ENCODE assay signal across 8 cellular contexts in genomic region chr17:7295230-7296180, GRCh38. TPM values are rescaled to one million over a fixed set of nuclear protein-coding genes. Genes with fewer than 3 reads are reported as not detected.
DNase-seq lines count a peak whose midpoint lies in the region; ATAC-seq and TF ChIP-seq lines count a peak whose summit lies in the region.

No MANE protein-coding gene starts in this region.

- no TSS peak for BruUV-seq in Calu3 (replicated peaks; lab: Mats Ljungman, UMichigan)

- no peaks in the 10 kb centered on the region for H4K20me1 ChIP-seq in Karpas-422 (ENCODE audit: insufficient read depth, low read depth, low read length)

- no peaks in the 10 kb centered on the region for H3K27me3 ChIP-seq in Karpas-422 (ENCODE audit: low read length)
- no peaks in the 10 kb centered on the region for H3K27me3 ChIP-seq in parathyroid adenoma (ENCODE audit: control insufficient read depth, insufficient read depth, low read length)

- H3K4me1 Mint-ChIP-seq in Calu3 (ENCODE audit: low read depth, unreplicated experiment), result peaks cover 15% of the 10 kb centered on the region
- H3K4me1 Mint-ChIP-seq in effector memory CD8-positive, alpha-beta T cell (ENCODE audit: low read depth in 2 of 2), result peaks cover 15 to 19% of the 10 kb centered on the region in 2 donors

- peak overlapping the region; percentile 52 for H3K4me3 Mint-ChIP-seq in Calu3 (ENCODE audit: low read depth, unreplicated experiment)
- peak overlapping the region; percentile 92 to 94 for H3K4me3 Mint-ChIP-seq in effector memory CD8-positive, alpha-beta T cell

- H3K9ac ChIP-seq in Karpas-422 (ENCODE audit: low read length) (peak overlapping the region; percentile 37; the same call in 1 of the 2 replicates), parathyroid adenoma (no peak overlapping the region)

- no peaks in the 10 kb centered on the region for H3K36me3 ChIP-seq in Karpas-422 (ENCODE audit: insufficient read depth, low read length)
- H3K36me3 ChIP-seq in parathyroid adenoma (ENCODE audit: control insufficient read depth, insufficient read depth, low read length), result no peaks in the 10 kb centered on the region

- no peak overlapping the region for H3K27ac Mint-ChIP-seq in Calu3 (ENCODE audit: unreplicated experiment)
- H3K27ac Mint-ChIP-seq in effector memory CD8-positive, alpha-beta T cell, result peak overlapping the region in 1 of 2 donors; percentile 93

- no peak overlapping the region for H3K4me3 ChIP-seq in Karpas-422 (ENCODE audit: low read length)
- peak overlapping the region; percentile 30 for H3K4me3 ChIP-seq in parathyroid adenoma (ENCODE audit: low read depth, low read length)

- no peaks in the 10 kb centered on the region for H3K9me2 ChIP-seq in Karpas-422 (replicated peaks; ENCODE audit: insufficient read depth, low read length)

- no peaks in the 10 kb centered on the region for H3K79me2 ChIP-seq in Karpas-422 (ENCODE audit: low read length)
- H3K79me2 ChIP-seq in parathyroid adenoma, result no peaks in the 10 kb centered on the region

- H3K4me1 ChIP-seq in Karpas-422 (ENCODE audit: low read length) (peaks cover 4% of the 10 kb centered on the region), parathyroid adenoma (peaks cover 13% of the 10 kb centered on the region)

- CTCF ChIA-PET in Calu3 (lab: Charles Lee) (interaction anchor here (0.9 to 1.4 kb wide), 5 partner anchors 15 to 75 kb away, joined by 3 to 14 read pairs (median 7); partner anchors contain the start of genes GABARAP, NEURL4 and SLC2A4), HEK293T (lab: Yijun Ruan, JAX) (interaction anchor here (0.6 to 2.2 kb wide), 6 partner anchors 10 to 250 kb away, joined by 3 to 22 read pairs (median 6); partner anchors contain the start of gene SLC2A4)

- POLR2A ChIA-PET in HEK293T (lab: Yijun Ruan, JAX), result interaction anchor here (1.2 to 1.4 kb wide), 3 partner anchors 14 to 75 kb away, joined by 3 to 12 read pairs (median 8); partner anchors contain the start of genes ACADVL, DLG4, DVL2 and SLC2A4

- no peak for ATAC-seq in effector memory CD8-positive, alpha-beta T cell (replicated peaks)
- no peak for ATAC-seq in HG03520 (IDR thresholded peaks at IDR 0.05; ENCODE audit: unreplicated experiment)

- no peaks in the 10 kb centered on the region for H3K9me3 ChIP-seq in Karpas-422 (ENCODE audit: low read length)
- H3K9me3 ChIP-seq in parathyroid adenoma (ENCODE audit: control insufficient read depth, low read length), result no peaks in the 10 kb centered on the region

- H3K9me3 Mint-ChIP-seq in Calu3 (ENCODE audit: low read depth, unreplicated experiment), result no peaks in the 10 kb centered on the region
- H3K9me3 Mint-ChIP-seq in effector memory CD8-positive, alpha-beta T cell, result no peaks in the 10 kb centered on the region

- H3K4me2 ChIP-seq in Karpas-422 (ENCODE audit: low read depth, low read length, poor library complexity, severe bottlenecking) (peak overlapping the region; percentile 48), parathyroid adenoma (ENCODE audit: low read length) (peak overlapping the region; percentile 65)

- intact Hi-C loops in Calu3 (cut with micrococcal nuclease; ENCODE audit: unreplicated experiment), result loop anchor here (2.0 kb wide), 1 partner anchor 15 kb away; the partner anchor contains the start of gene SLC2A4

- H3K27ac ChIP-seq in Karpas-422 (ENCODE audit: low read length) (no peak overlapping the region), parathyroid adenoma (peak overlapping the region; percentile 1)

- TF ChIP-seq CTCF in Calu3 (IDR thresholded peaks at IDR 0.05; ENCODE audit: unreplicated experiment) (no peak), parathyroid adenoma (IDR thresholded peaks at IDR 0.05) (no peak)

- H2AFZ ChIP-seq in Karpas-422 (ENCODE audit: low read length) (no peak overlapping the region), parathyroid adenoma (no peak overlapping the region)

- DNase-seq in Calu3 (no peak), Karpas-422 (no peak), Ammon's horn (ENCODE audit: low spot score) (no peak), HEK293T (ENCODE audit: extremely low spot score) (no peak), NCI-H2227 treated with DMSO at 0.1 percent for 48 hours (lab: John Stamatoyannopoulos, UW) (no peak)
- DNase-seq in effector memory CD8-positive, alpha-beta T cell, result no peak

- peaks cover 7% of the 10 kb centered on the region for H3K36me3 Mint-ChIP-seq in Calu3 (ENCODE audit: insufficient read depth, unreplicated experiment)
- peaks cover 10% of the 10 kb centered on the region for H3K36me3 Mint-ChIP-seq in effector memory CD8-positive, alpha-beta T cell (ENCODE audit: insufficient read depth)

- H3K27me3 Mint-ChIP-seq in Calu3 (ENCODE audit: unreplicated experiment), result peaks cover 23% of the 10 kb centered on the region
- peaks cover 10 to 23% of the 10 kb centered on the region in 2 donors for H3K27me3 Mint-ChIP-seq in effector memory CD8-positive, alpha-beta T cell

TF ChIP-seq in HEK293T, 16 proteins besides CTCF, POLR2A, EP300 and RAD21:
- no peak for TF ChIP-seq ARNT (IDR thresholded peaks at IDR 0.05)
- TF ChIP-seq FOXK2 (IDR thresholded peaks at IDR 0.05), result no peak
- TF ChIP-seq SP1 (IDR thresholded peaks at IDR 0.05), result no peak
- no peak for TF ChIP-seq ZNF384 (IDR thresholded peaks at IDR 0.05)
- TF ChIP-seq TARDBP (IDR thresholded peaks at IDR 0.05), result no peak
- TF ChIP-seq LEF1 (IDR thresholded peaks at IDR 0.05; ENCODE audit: borderline replicate concordance), result no peak
- TF ChIP-seq FOXM1 (IDR thresholded peaks at IDR 0.05; ENCODE audit: borderline replicate concordance), result no peak
- no peak for TF ChIP-seq BHLHE40 (IDR thresholded peaks at IDR 0.05; ENCODE audit: borderline replicate concordance)
- no peak for TF ChIP-seq FOXA1 (IDR thresholded peaks at IDR 0.05)
- no peak; the same call in 1 of the 2 replicates for TF ChIP-seq L3MBTL2 (conservative IDR thresholded peaks at IDR 0.05)
- no peak for TF ChIP-seq NFRKB (IDR thresholded peaks at IDR 0.05)
- TF ChIP-seq SUZ12 (IDR thresholded peaks at IDR 0.05), result no peak
- no peak for TF ChIP-seq HDGF (IDR thresholded peaks at IDR 0.05; ENCODE audit: borderline replicate concordance)
- TF ChIP-seq PKNOX1 (IDR thresholded peaks at IDR 0.05), result no peak
- no peak for TF ChIP-seq CTBP1 (IDR thresholded peaks at IDR 0.05; ENCODE audit: borderline replicate concordance)
- no peak for TF ChIP-seq ELF4 (IDR thresholded peaks at IDR 0.05)

RNA-seq across cellular contexts. Expression of gene YBX2, which starts 1.1 kb away (rescaled TPM):
- total RNA-seq in Calu3 (2022), result 0.24 and 0.49 TPM in 2 replicates
- total RNA-seq in Karpas-422 (2014; rRNA removed; shearing (Covaris generic); ENCODE audit: low replicate concordance), result not detected in 2 replicates

RNA-seq across cellular contexts. Expression of gene EIF5A, which starts 11.9 kb away (rescaled TPM):
- total RNA-seq in Calu3 (2022), result 608 and 648 TPM in 2 replicates
- total RNA-seq in Karpas-422 (2014; rRNA removed; shearing (Covaris generic); ENCODE audit: low replicate concordance), result 231 and 326 TPM in 2 replicates

RNA-seq across cellular contexts. Expression of gene SLC2A4, which starts 14.0 kb away (rescaled TPM):
- total RNA-seq in Calu3 (2022), result 0.19 and 0.20 TPM in 2 replicates
- 0.14 TPM in 1 of 2 replicates, not detected in the other for total RNA-seq in Karpas-422 (2014; rRNA removed; shearing (Covaris generic); ENCODE audit: low replicate concordance)

RNA-seq across cellular contexts. Expression of gene GPS2, which starts 19.7 kb away (rescaled TPM):
- 59.6 and 61.1 TPM in 2 replicates for total RNA-seq in Calu3 (2022)
- total RNA-seq in Karpas-422 (2014; rRNA removed; shearing (Covaris generic); ENCODE audit: low replicate concordance), result 36.9 and 63.1 TPM in 2 replicates

RNA-seq across cellular contexts. Expression of gene CLDN7, which starts 33.2 kb away (rescaled TPM):
- total RNA-seq in Calu3 (2022), result 266 and 314 TPM in 2 replicates
- total RNA-seq in Karpas-422 (2014; rRNA removed; shearing (Covaris generic); ENCODE audit: low replicate concordance), result not detected in 2 replicates
